Comparison of ENCODE assay signal across 39 cellular contexts in the genomic region with DNA sequence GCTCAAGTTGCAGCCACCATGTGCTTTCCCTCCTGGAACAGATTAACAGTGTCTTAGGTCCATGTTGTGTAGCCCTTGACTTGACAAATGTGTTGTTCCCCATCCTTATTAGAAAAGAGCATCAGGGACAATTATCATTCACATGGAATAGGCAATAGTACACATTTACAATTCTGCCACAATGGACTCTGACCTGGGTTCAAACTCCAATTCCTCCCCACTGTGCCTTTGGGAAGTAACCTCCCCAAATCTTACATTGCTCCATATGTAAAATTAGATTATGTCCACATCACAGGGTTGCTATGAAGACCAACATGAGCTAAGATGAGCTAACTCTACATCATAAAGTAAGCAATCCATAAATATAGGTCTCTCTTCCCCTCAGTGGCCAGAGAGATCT.
"Had no signal": no experiment of that assay in that cellular context is flagged by ENCODE, and none has a peak within 500 bp of the region (broad histone marks: within the 10 kb centered on the region; RNA-seq: fewer than 3 reads in every experiment).

No MANE protein-coding gene starts in this region.

- H3K4me3 Mint-ChIP-seq: activated naive CD4-positive, alpha-beta T cell treated with anti-CD3 and anti-CD28 coated beads for 36 hours; activated naive CD4-positive, alpha-beta T cell treated with anti-CD3 and anti-CD28 coated beads, Interleukin-2, amount 10 ng/mL, durations not matched to agents 7 days and 5 days; activated naive CD4-positive, alpha-beta T cell treated with anti-CD3 and anti-CD28 coated beads, Interleukin-2, amount 50 U/mL, for 24 hours; activated naive CD8-positive, alpha-beta T cell; activated naive CD8-positive, alpha-beta T cell treated with anti-CD3 and anti-CD28 coated beads for 36 hours; activated naive CD8-positive, alpha-beta T cell treated with anti-CD3 and anti-CD28 coated beads, Interleukin-2, amount 10 ng/mL, durations not matched to agents 7 days and 5 days; activated naive CD8-positive, alpha-beta T cell treated with anti-CD3 and anti-CD28 coated beads, Interleukin-2, amount 50 U/mL, for 24 hours; activated T-cell treated with anti-CD3 and anti-CD28 coated beads, Interleukin-2, amount 50 U/mL, for 24 hours; activated T-cell treated with anti-CD3 and anti-CD28 coated beads, Interleukin-2, amount 50 U/mL, for 4 hours; activated T-cell treated with anti-CD3 and anti-CD28 coated beads, Interleukin-2, amount 50 U/mL, for 72 hours; activated T-helper 1 cell treated with anti-CD3 and anti-CD28 coated beads, Interleukin-12 subunit alpha, Interleukin-12 subunit beta, Interleukin-2, Interleukin-4 antibody, amounts not matched to agents 30 ng/mL and 10 ng/mL and 1 ng/mL, durations not matched to agents 14 hours and 24 hours and 36 hours; activated T-helper 17 cell treated with anti-CD3 and anti-CD28 coated beads, Interleukin-2, amount 50 U/mL, for 72 hours; brain; central memory CD8-positive, alpha-beta T cell had no signal

- H3K4me1 ChIP-seq: adrenal gland, ascending aorta, body of pancreas, breast epithelium had no signal

- H3K9me3 ChIP-seq: adrenal gland, ascending aorta, body of pancreas, breast epithelium had no signal

- H3K36me3 ChIP-seq: adrenal gland, ascending aorta, brain microvascular endothelial cell, breast epithelium, cardiac muscle cell had no signal

- ATAC-seq: activated naive CD4-positive, alpha-beta T cell treated with anti-CD3 and anti-CD28 coated beads, Interleukin-2, amount 50 U/mL, for 72 hours; activated naive CD8-positive, alpha-beta T cell treated with anti-CD3 and anti-CD28 coated beads, Interleukin-2, amount 50 U/mL, for 24 hours; activated T-cell treated with anti-CD3 and anti-CD28 coated beads, Interleukin-2, amount 50 U/mL, for 4 hours; activated T-cell treated with anti-CD3 and anti-CD28 coated beads, Interleukin-2, amount 50 U/mL, for 72 hours; activated T-helper 17 cell treated with anti-CD3 and anti-CD28 coated beads, Interleukin-2, amount 50 U/mL, for 72 hours; body of pancreas had no signal

- DNase-seq: activated effector memory CD4-positive, alpha-beta T cell treated with anti-CD3 and anti-CD28 coated beads, Interleukin-2, amount 50 U/mL, for 16 hours; activated effector memory CD4-positive, alpha-beta T cell treated with Interleukin-2 at 50 U/mL for 16 hours; activated gamma-delta T cell; activated gamma-delta T cell treated with Interleukin-2 at 50 U/mL for 16 hours; activated naive CD4-positive, alpha-beta T cell; activated naive CD4-positive, alpha-beta T cell treated with anti-CD3 and anti-CD28 coated beads for 36 hours; activated naive CD4-positive, alpha-beta T cell treated with anti-CD3 and anti-CD28 coated beads, Interleukin-2, amount 10 ng/mL, durations not matched to agents 7 days and 5 days; activated naive CD4-positive, alpha-beta T cell treated with anti-CD3 and anti-CD28 coated beads, Interleukin-2, amount 50 U/mL, for 16 hours; activated naive CD4-positive, alpha-beta T cell treated with Interleukin-2 at 50 U/mL for 16 hours; activated naive CD8-positive, alpha-beta T cell treated with anti-CD3 and anti-CD28 coated beads for 36 hours; activated naive CD8-positive, alpha-beta T cell treated with anti-CD3 and anti-CD28 coated beads, Interleukin-2, amount 10 ng/mL, durations not matched to agents 7 days and 5 days; activated naive CD8-positive, alpha-beta T cell treated with anti-CD3 and anti-CD28 coated beads, Interleukin-2, amount 50 U/mL, for 24 hours; activated T-cell treated with anti-CD3 and anti-CD28 coated beads, Interleukin-2, amount 50 U/mL, for 1 hour; activated T-cell treated with anti-CD3 and anti-CD28 coated beads, Interleukin-2, amount 50 U/mL, for 24 hours; activated T-cell treated with anti-CD3 and anti-CD28 coated beads, Interleukin-2, amount 50 U/mL, for 4 hours; activated T-cell treated with anti-CD3 and anti-CD28 coated beads, Interleukin-2, amount 50 U/mL, for 48 hours; activated T-cell treated with anti-CD3 and anti-CD28 coated beads, Interleukin-2, amount 50 U/mL, for 72 hours; adrenal gland; amniotic stem cell; amygdala; anterior cingulate cortex; aorta; body of pancreas; brain microvascular endothelial cell; caudate nucleus; central memory CD4-positive, alpha-beta T cell; cerebellar nuclear complex had no signal

- H3K4me3 ChIP-seq: adrenal gland, ascending aorta, body of pancreas, breast epithelium, cardiac muscle cell had no signal

- H3K36me3 Mint-ChIP-seq: activated naive CD4-positive, alpha-beta T cell treated with anti-CD3 and anti-CD28 coated beads, Interleukin-2, amount 10 ng/mL, durations not matched to agents 7 days and 5 days; activated naive CD4-positive, alpha-beta T cell treated with anti-CD3 and anti-CD28 coated beads, Interleukin-2, amount 50 U/mL, for 24 hours; activated naive CD4-positive, alpha-beta T cell treated with anti-CD3 and anti-CD28 coated beads, Interleukin-2, amount 50 U/mL, for 72 hours; activated naive CD8-positive, alpha-beta T cell; activated naive CD8-positive, alpha-beta T cell treated with anti-CD3 and anti-CD28 coated beads for 36 hours; activated naive CD8-positive, alpha-beta T cell treated with anti-CD3 and anti-CD28 coated beads, Interleukin-2, amount 10 ng/mL, durations not matched to agents 7 days and 5 days; brain had no signal

- H3K9me3 Mint-ChIP-seq: activated naive CD4-positive, alpha-beta T cell treated with anti-CD3 and anti-CD28 coated beads for 36 hours; activated naive CD4-positive, alpha-beta T cell treated with anti-CD3 and anti-CD28 coated beads, Interleukin-2, amount 10 ng/mL, durations not matched to agents 7 days and 5 days; activated naive CD4-positive, alpha-beta T cell treated with anti-CD3 and anti-CD28 coated beads, Interleukin-2, amount 50 U/mL, for 24 hours; activated naive CD8-positive, alpha-beta T cell treated with anti-CD3 and anti-CD28 coated beads for 36 hours; activated naive CD8-positive, alpha-beta T cell treated with anti-CD3 and anti-CD28 coated beads, Interleukin-2, amount 10 ng/mL, durations not matched to agents 7 days and 5 days; activated naive CD8-positive, alpha-beta T cell treated with anti-CD3 and anti-CD28 coated beads, Interleukin-2, amount 50 U/mL, for 24 hours; activated T-cell treated with anti-CD3 and anti-CD28 coated beads, Interleukin-2, amount 50 U/mL, for 24 hours; activated T-cell treated with anti-CD3 and anti-CD28 coated beads, Interleukin-2, amount 50 U/mL, for 4 hours; activated T-cell treated with anti-CD3 and anti-CD28 coated beads, Interleukin-2, amount 50 U/mL, for 72 hours; activated T-helper 1 cell treated with anti-CD3 and anti-CD28 coated beads, Interleukin-12 subunit alpha, Interleukin-12 subunit beta, Interleukin-2, Interleukin-4 antibody, amounts not matched to agents 30 ng/mL and 10 ng/mL and 1 ng/mL, durations not matched to agents 14 hours and 24 hours and 36 hours; activated T-helper 17 cell treated with anti-CD3 and anti-CD28 coated beads, Interleukin-2, amount 50 U/mL, for 72 hours; activated T-helper 2 cell treated with anti-CD3 and anti-CD28 coated beads, Interferon-gamma antibody, Interleukin-2, Interleukin-4, amounts not matched to agents 10 μg/mL and 5 μg/mL and 100 μg/mL, durations not matched to agents 14 hours and 24 hours and 36 hours; central memory CD8-positive, alpha-beta T cell had no signal

- H3K4me1 Mint-ChIP-seq: activated naive CD4-positive, alpha-beta T cell treated with anti-CD3 and anti-CD28 coated beads, Interleukin-2, amount 10 ng/mL, durations not matched to agents 7 days and 5 days; activated naive CD4-positive, alpha-beta T cell treated with anti-CD3 and anti-CD28 coated beads, Interleukin-2, amount 50 U/mL, for 24 hours; activated naive CD8-positive, alpha-beta T cell treated with anti-CD3 and anti-CD28 coated beads for 36 hours; activated naive CD8-positive, alpha-beta T cell treated with anti-CD3 and anti-CD28 coated beads, Interleukin-2, amount 10 ng/mL, durations not matched to agents 7 days and 5 days; activated naive CD8-positive, alpha-beta T cell treated with anti-CD3 and anti-CD28 coated beads, Interleukin-2, amount 50 U/mL, for 24 hours; activated T-helper 17 cell treated with anti-CD3 and anti-CD28 coated beads, Interleukin-2, amount 50 U/mL, for 72 hours had no signal

- H3K27ac Mint-ChIP-seq: activated naive CD4-positive, alpha-beta T cell treated with anti-CD3 and anti-CD28 coated beads for 36 hours; activated naive CD4-positive, alpha-beta T cell treated with anti-CD3 and anti-CD28 coated beads, Interleukin-2, amount 10 ng/mL, durations not matched to agents 7 days and 5 days; activated naive CD4-positive, alpha-beta T cell treated with anti-CD3 and anti-CD28 coated beads, Interleukin-2, amount 50 U/mL, for 24 hours; activated naive CD4-positive, alpha-beta T cell treated with anti-CD3 and anti-CD28 coated beads, Interleukin-2, amount 50 U/mL, for 72 hours; activated naive CD8-positive, alpha-beta T cell; activated naive CD8-positive, alpha-beta T cell treated with anti-CD3 and anti-CD28 coated beads for 36 hours; activated naive CD8-positive, alpha-beta T cell treated with anti-CD3 and anti-CD28 coated beads, Interleukin-2, amount 10 ng/mL, durations not matched to agents 7 days and 5 days; activated naive CD8-positive, alpha-beta T cell treated with anti-CD3 and anti-CD28 coated beads, Interleukin-2, amount 50 U/mL, for 24 hours; activated T-cell treated with anti-CD3 and anti-CD28 coated beads, Interleukin-2, amount 50 U/mL, for 24 hours; activated T-cell treated with anti-CD3 and anti-CD28 coated beads, Interleukin-2, amount 50 U/mL, for 72 hours; activated T-helper 1 cell treated with anti-CD3 and anti-CD28 coated beads, Interleukin-12 subunit alpha, Interleukin-12 subunit beta, Interleukin-2, Interleukin-4 antibody, amounts not matched to agents 30 ng/mL and 10 ng/mL and 1 ng/mL, durations not matched to agents 14 hours and 24 hours and 36 hours; activated T-helper 17 cell treated with anti-CD3 and anti-CD28 coated beads, Interleukin-2, amount 50 U/mL, for 72 hours; activated T-helper 2 cell treated with anti-CD3 and anti-CD28 coated beads, Interferon-gamma antibody, Interleukin-2, Interleukin-4, amounts not matched to agents 10 μg/mL and 5 μg/mL and 100 μg/mL, durations not matched to agents 14 hours and 24 hours and 36 hours; brain had no signal

- H3K27ac ChIP-seq: adrenal gland, ascending aorta, body of pancreas, brain microvascular endothelial cell, breast epithelium, cardiac muscle cell had no signal

- FAIRE-seq: astrocyte had no signal

- H3K27me3 ChIP-seq: adrenal gland, ascending aorta, body of pancreas, brain microvascular endothelial cell, breast epithelium, cardiac muscle cell had no signal
